ENCODE assay signal across 8 cellular contexts in genomic region chr2:230416061-230416721, GRCh38. TPM values are rescaled to one million over a fixed set of nuclear protein-coding genes. Genes with fewer than 3 reads are reported as not detected.
DNase-seq lines count a peak whose midpoint lies in the region; ATAC-seq and TF ChIP-seq lines count a peak whose summit lies in the region.

TSS of gene SP100 (plus strand) at chr2:230416201. CDS start at chr2:230416297, 96 bp downstream.

- no peak for TF ChIP-seq CTCF in hepatocyte (IDR thresholded peaks at IDR 0.05; ENCODE audit: poor library complexity)

- POLR2A ChIA-PET in T-cell (lab: Charles Lee), result no interaction called here

- peaks cover 22% of the 10 kb centered on the region for H3K36me3 Mint-ChIP-seq in T-cell
- peaks cover 26% of the 10 kb centered on the region for H3K36me3 Mint-ChIP-seq in activated naive CD8-positive, alpha-beta T cell treated with anti-CD3 and anti-CD28 coated beads, Interleukin-2, amount 50 U/mL, for 24 hours (ENCODE audit: low read depth)

- H3K9me3 ChIP-seq in hepatocyte (ENCODE audit: low read depth), result no peaks in the 10 kb centered on the region

- CTCF ChIA-PET in T-cell (lab: Charles Lee), result interaction anchor here in 1 of 2 donors (0.6 to 0.7 kb wide), 2 partner anchors 32 to 381 kb away, joined by 3 read pairs; no protein-coding TSS in a partner anchor

- WGBS in hepatocyte (ENCODE audit: low lambda C conversion rate, missing lambda C conversion rate), result 30% methylated on average over 12 of the region's 12 CpGs

- peak within 1 kb of the TSS; percentile 99 to 100 for H3K27ac Mint-ChIP-seq in T-cell
- peak within 1 kb of the TSS; percentile 99 for H3K27ac Mint-ChIP-seq in activated naive CD8-positive, alpha-beta T cell treated with anti-CD3 and anti-CD28 coated beads, Interleukin-2, amount 50 U/mL, for 24 hours

- peaks cover 72 to 81% (median 80%) of the 10 kb centered on the region in 3 donors for H3K4me1 Mint-ChIP-seq in T-cell
- H3K4me1 Mint-ChIP-seq in activated naive CD8-positive, alpha-beta T cell treated with anti-CD3 and anti-CD28 coated beads, Interleukin-2, amount 50 U/mL, for 24 hours, result peaks cover 78% of the 10 kb centered on the region

- peak within 1 kb of the TSS; percentile 97 for H3K27ac ChIP-seq in hepatocyte

- peaks cover 4% of the 10 kb centered on the region for H3K4me1 ChIP-seq in hepatocyte (ENCODE audit: insufficient read depth)

- H3K79me2 ChIP-seq in hepatocyte, result peaks cover 30% of the 10 kb centered on the region

- no peaks in the 10 kb centered on the region for H3K9me3 Mint-ChIP-seq in T-cell
- no peaks in the 10 kb centered on the region for H3K9me3 Mint-ChIP-seq in activated naive CD8-positive, alpha-beta T cell treated with anti-CD3 and anti-CD28 coated beads, Interleukin-2, amount 50 U/mL, for 24 hours

- peak within 1 kb of the TSS; percentile 91 to 98 (median 92) for H3K4me3 Mint-ChIP-seq in T-cell
- peak within 1 kb of the TSS; percentile 88 for H3K4me3 Mint-ChIP-seq in activated naive CD8-positive, alpha-beta T cell treated with anti-CD3 and anti-CD28 coated beads, Interleukin-2, amount 50 U/mL, for 24 hours

- H3K4me3 ChIP-seq in hepatocyte, result peak within 1 kb of the TSS; percentile 60

- no peaks in the 10 kb centered on the region for H4K20me1 ChIP-seq in hepatocyte (ENCODE audit: insufficient read depth, poor library complexity, severe bottlenecking)

- peak within 1 kb of the TSS; percentile 95 for H2AFZ ChIP-seq in hepatocyte

- peak; percentile 72 to 86 for DNase-seq in AML-193 (lab: John Stamatoyannopoulos, UW)
- DNase-seq in GM19240 (ENCODE audit: insufficient read length, low spot score), result peak; percentile 30
- DNase-seq in T-cell, result peak; percentile 50 to 80 (median 67)
- DNase-seq in activated naive CD8-positive, alpha-beta T cell treated with anti-CD3 and anti-CD28 coated beads, Interleukin-2, amount 50 U/mL, for 24 hours, result peak; percentile 78
- DNase-seq in hepatocyte (ENCODE audit: low spot score), result peak; percentile 86
- peak; percentile 81 for DNase-seq in stimulated activated CD4-positive, alpha-beta T cell treated with anti-CD3 and anti-CD28 coated beads, Interleukin-15, amount 100 ng/mL, for 24 hours
- DNase-seq in cerebellum (ENCODE audit: low spot score), result no peak

- H3K9me2 ChIP-seq in hepatocyte (replicated peaks; ENCODE audit: insufficient read depth), result no peaks in the 10 kb centered on the region

- H3K4me2 ChIP-seq in hepatocyte, result peak within 1 kb of the TSS; percentile 85

- H3K27me3 ChIP-seq in hepatocyte, result no peaks in the 10 kb centered on the region

- no peaks in the 10 kb centered on the region for H3K27me3 Mint-ChIP-seq in T-cell
- no peaks in the 10 kb centered on the region for H3K27me3 Mint-ChIP-seq in activated naive CD8-positive, alpha-beta T cell treated with anti-CD3 and anti-CD28 coated beads, Interleukin-2, amount 50 U/mL, for 24 hours

- H3K36me3 ChIP-seq in hepatocyte (replicated peaks; ENCODE audit: insufficient read depth, low read depth), result no peaks in the 10 kb centered on the region

- ATAC-seq in HG03457 (IDR thresholded peaks at IDR 0.05; ENCODE audit: unreplicated experiment) (peak; percentile 70), T-cell (replicated peaks in 1 of 4) (peak; percentile 81 to 88 (median 84))
- ATAC-seq in activated naive CD8-positive, alpha-beta T cell treated with anti-CD3 and anti-CD28 coated beads, Interleukin-2, amount 50 U/mL, for 24 hours, result peak; percentile 88

RNA-seq across cellular contexts. Expression of gene SP100, which starts in this region (rescaled TPM):
- 100 to 1,000 TPM; 188 to 271 (median 217) TPM for total RNA-seq in T-cell
- 41.5 and 42.2 TPM in 2 replicates for total RNA-seq in hepatocyte
- polyA plus RNA-seq in hepatocyte, result 30.5 and 39.9 TPM in 2 replicates
- 7.3 TPM for total RNA-seq in cerebellum
